Comparison of ENCODE assay signal across 8 cellular contexts in genomic region chr9:113822315-113822714, GRCh38.
"Had no signal": no experiment of that assay in that cellular context is flagged by ENCODE, and none has a peak within 500 bp of the region (broad histone marks: within the 10 kb centered on the region; RNA-seq: fewer than 3 reads in every experiment).

No MANE protein-coding gene starts in this region.

- H3K9me3 Mint-ChIP-seq: GM23338, H9 had no signal

- H3K4me3 Mint-ChIP-seq: GM23338, H9 had no signal

- ATAC-seq: GM23338 had no signal

- FAIRE-seq: H1, H54, HTR-8/SVneo had no signal

- H3K4me3 ChIP-seq: GM23338 had no signal

- H2AFZ ChIP-seq: GM23338 had no signal

- H3K27ac ChIP-seq: KMS-11 had no signal

- H3K4me1 Mint-ChIP-seq: GM23338, H9 had no signal

- H3K27ac Mint-ChIP-seq: GM23338, H9 had no signal

- H3K4me2 ChIP-seq: GM23338, KMS-11 had no signal

- DNase-seq: H9, HCEC 1CT, KBM-7 had no signal

- H3K9ac ChIP-seq: KMS-11 had no signal
